ENCODE assay signal across 16 cellular contexts in the genomic region with DNA sequence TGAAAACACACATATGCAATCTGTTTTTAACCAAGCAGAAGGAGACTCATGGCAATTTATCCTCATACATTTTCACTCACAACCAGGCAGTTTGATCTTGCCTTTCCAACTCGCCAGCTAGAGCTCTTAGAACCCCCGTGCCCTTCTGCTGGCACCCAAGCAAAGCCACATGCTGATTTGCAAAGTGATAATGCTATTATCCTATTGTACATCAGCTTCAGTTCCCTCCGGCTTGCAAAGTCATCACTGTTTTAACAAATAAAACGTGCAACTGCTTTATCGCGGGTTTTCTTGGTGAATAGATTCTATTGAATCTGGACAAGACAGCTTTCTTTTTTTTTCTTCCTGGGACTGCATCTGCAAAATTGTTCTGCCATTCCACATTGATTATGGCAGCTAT.
"Had no signal": no experiment of that assay in that cellular context is flagged by ENCODE, and none has a peak within 500 bp of the region (broad histone marks: within the 10 kb centered on the region; RNA-seq: fewer than 3 reads in every experiment).

No MANE protein-coding gene starts in this region.

- H3K27me3 ChIP-seq: ovary had no signal

- H3K4me3 ChIP-seq: breast epithelium, ovary, suprapubic skin, upper lobe of right lung had no signal

- H3K4me1 Mint-ChIP-seq: activated naive CD8-positive, alpha-beta T cell treated with anti-CD3 and anti-CD28 coated beads, Interleukin-2, amount 10 ng/mL, durations not matched to agents 7 days and 5 days; nephron progenitor cell had no signal

- H3K27ac ChIP-seq: breast epithelium, ovary, suprapubic skin, upper lobe of right lung had no signal

- H3K36me3 ChIP-seq: breast epithelium, ovary, suprapubic skin, upper lobe of right lung had no signal

- H3K4me1 ChIP-seq: breast epithelium, suprapubic skin, upper lobe of right lung had no signal

- H3K4me3 Mint-ChIP-seq: activated naive CD8-positive, alpha-beta T cell treated with anti-CD3 and anti-CD28 coated beads, Interleukin-2, amount 10 ng/mL, durations not matched to agents 7 days and 5 days; endodermal cell; nephron progenitor cell had no signal

- H3K36me3 Mint-ChIP-seq: activated naive CD8-positive, alpha-beta T cell treated with anti-CD3 and anti-CD28 coated beads, Interleukin-2, amount 10 ng/mL, durations not matched to agents 7 days and 5 days had no signal

- H3K9me3 ChIP-seq: breast epithelium, ovary, suprapubic skin, upper lobe of right lung had no signal

- ATAC-seq: stimulated activated naive CD8-positive, alpha-beta T cell treated with anti-CD3 and anti-CD28 coated beads, Interleukin-15, Interleukin-2, amounts not matched to agents 100 U/mL and 50 U/mL, for 24 hours; upper lobe of right lung had no signal

- H3K9me3 Mint-ChIP-seq: activated naive CD8-positive, alpha-beta T cell treated with anti-CD3 and anti-CD28 coated beads, Interleukin-2, amount 10 ng/mL, durations not matched to agents 7 days and 5 days; endodermal cell; nephron progenitor cell had no signal

- DNase-seq: activated CD4-positive, alpha-beta T cell treated with anti-CD3 and anti-CD28 coated beads for 1 hour; activated CD4-positive, alpha-beta T cell treated with anti-CD3 and anti-CD28 coated beads, Interleukin-2, amount 50 U/mL, for 48 hours; activated naive CD8-positive, alpha-beta T cell treated with anti-CD3 and anti-CD28 coated beads, Interleukin-2, amount 10 ng/mL, durations not matched to agents 7 days and 5 days; activated T-cell treated with anti-CD3 and anti-CD28 coated beads, Interleukin-2, amount 50 U/mL, for 48 hours; anterior cingulate cortex; endodermal cell; erythroblast; hypothalamus; nephron progenitor cell; ovary; stimulated activated CD4-positive, alpha-beta T cell treated with anti-CD3 and anti-CD28 coated beads, Interleukin-4, amount 100 ng/mL, for 1 hour; stimulated activated CD8-positive, alpha-beta memory T cell treated with anti-CD3 and anti-CD28 coated beads, Interleukin-4, amount 100 ng/mL, for 48 hours; stimulated activated naive CD8-positive, alpha-beta T cell treated with anti-CD3 and anti-CD28 coated beads, Interleukin-15, Interleukin-2, amounts not matched to agents 100 U/mL and 50 U/mL, for 24 hours; upper lobe of right lung had no signal

- H3K27ac Mint-ChIP-seq: activated naive CD8-positive, alpha-beta T cell treated with anti-CD3 and anti-CD28 coated beads, Interleukin-2, amount 10 ng/mL, durations not matched to agents 7 days and 5 days; endodermal cell; nephron progenitor cell had no signal
